Comparison of ENCODE assay signal across 25 cellular contexts in the genomic region with DNA sequence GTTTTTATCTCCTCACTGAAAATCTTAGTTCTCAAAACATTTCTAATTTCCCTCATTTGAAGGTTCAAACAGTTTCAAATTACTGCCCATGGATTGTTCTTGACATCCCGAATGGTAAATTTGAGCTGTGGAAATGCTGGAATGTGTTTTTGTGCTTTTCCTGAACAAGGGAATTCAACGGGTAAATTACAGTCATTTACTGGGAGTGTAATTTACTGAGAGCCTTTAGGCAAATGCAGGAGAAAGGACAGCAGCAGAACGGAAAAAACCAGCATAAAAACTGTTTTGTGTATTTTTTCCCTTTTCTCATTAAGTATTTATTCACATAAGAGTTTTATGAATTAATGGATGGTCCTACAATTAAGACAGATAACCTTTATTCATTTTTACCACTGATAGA.
A peak's percentile ranks its signal among the peaks of the same experiment; 100 is the strongest.
DNase-seq lines count a peak whose midpoint lies in the region; ATAC-seq, FAIRE-seq and TF ChIP-seq lines count a peak whose summit lies in the region.
"Had no signal": no experiment of that assay in that cellular context is flagged by ENCODE, and none has a peak within 500 bp of the region (broad histone marks: within the 10 kb centered on the region; RNA-seq: fewer than 3 reads in every experiment).

No MANE protein-coding gene starts in this region.

- H3K27ac Mint-ChIP-seq in mesothelial cell of epicardium: peak overlapping the region; percentile 51
- H3K27ac Mint-ChIP-seq in endothelial cell (ENCODE audit: unreplicated experiment): no peak overlapping the region
- H3K27ac Mint-ChIP-seq: activated CD8-positive, alpha-beta T cell treated with anti-CD3 and anti-CD28 coated beads for 36 hours; activated naive CD4-positive, alpha-beta T cell treated with anti-CD3 and anti-CD28 coated beads, Interleukin-2, amount 50 U/mL, for 72 hours; CD8-positive, alpha-beta T cell; naive thymus-derived CD4-positive, alpha-beta T cell; progenitor cell of endocrine pancreas; T-helper 2 cell treated with Interferon-gamma antibody and Interleukin-4, amounts not matched to agents 5 μg/mL and 100 μg/mL, for 36 hours had no signal

- H3K9me3 Mint-ChIP-seq in mesothelial cell of epicardium (no peaks in the 10 kb centered on the region), endothelial cell (ENCODE audit: unreplicated experiment) (no peaks in the 10 kb centered on the region)
- H3K9me3 Mint-ChIP-seq: activated CD8-positive, alpha-beta T cell treated with anti-CD3 and anti-CD28 coated beads for 36 hours; activated naive CD4-positive, alpha-beta T cell treated with anti-CD3 and anti-CD28 coated beads, Interleukin-2, amount 50 U/mL, for 72 hours; CD8-positive, alpha-beta T cell; naive thymus-derived CD4-positive, alpha-beta T cell; T-helper 2 cell treated with Interferon-gamma antibody and Interleukin-4, amounts not matched to agents 5 μg/mL and 100 μg/mL, for 36 hours had no signal

- TF ChIP-seq POLR2A in H1 (IDR thresholded peaks at IDR 0.05; ENCODE audit: control extremely low read depth in 1 of 2, low read depth in 2 of 2, low read length in 2 of 2) (no peak), upper lobe of left lung (IDR thresholded peaks at IDR 0.05) (no peak), suprapubic skin (IDR thresholded peaks at IDR 0.05) (no peak)

- H4K91ac ChIP-seq in H1 (replicated peaks; ENCODE audit: insufficient read length, low read length): no peak overlapping the region

- TF ChIP-seq EP300 in H1 (IDR thresholded peaks at IDR 0.05; ENCODE audit: borderline replicate concordance in 1 of 2, low read depth in 2 of 2, low read length in 2 of 2) (no peak), upper lobe of left lung (IDR thresholded peaks at IDR 0.05) (no peak), suprapubic skin (IDR thresholded peaks at IDR 0.05) (no peak)

- H3K9ac ChIP-seq in HUES64 (ENCODE audit: low read depth, low read length) (no peak overlapping the region; the same call in 1 of the 2 replicates), H1 (replicated peaks in 1 of 4; ENCODE audit: extremely low read depth in 1 of 4, low read depth in 3 of 4, low read length in 3 of 4) (no peak overlapping the region)

- peaks cover 62% of the 10 kb centered on the region for H3K4me1 Mint-ChIP-seq in mesothelial cell of epicardium
- H3K4me1 Mint-ChIP-seq in endothelial cell (ENCODE audit: unreplicated experiment): peaks cover 7% of the 10 kb centered on the region

- POLR2A ChIA-PET in H1 (lab: Charles Lee; ENCODE audit: partially characterized antibody): interaction anchor here (0.9 kb wide), 1 partner anchor 25 kb away, joined by 3 read pairs; no protein-coding TSS in a partner anchor

- H3K18ac ChIP-seq in H1 (ENCODE audit: extremely low read depth, low read length): no peak overlapping the region

- H3K79me1 ChIP-seq in H1 (ENCODE audit: low read depth, low read length): no peaks in the 10 kb centered on the region

- no peak for TF ChIP-seq RAD21 in H1 (IDR thresholded peaks at IDR 0.05 in 1 of 2, conservative IDR thresholded peaks at IDR 0.05 in 1 of 2; ENCODE audit: low read depth in 2 of 2, low read length in 2 of 2)

- no peak overlapping the region for H2BK120ac ChIP-seq in H1 (replicated peaks; ENCODE audit: low read depth, low read length)

- H2BK15ac ChIP-seq in H1 (ENCODE audit: low read length): no peak overlapping the region

- no peak for FAIRE-seq in H1 (lab: Jason Lieb, UNC)

- DNase-seq in EH (ENCODE audit: low read depth) (peak; percentile 32), H1 (ENCODE audit: low read depth in 1 of 2, low spot score in 2 of 2) (no peak), mesothelial cell of epicardium (ENCODE audit: low spot score in 2 of 2, unreplicated experiment in 2 of 2) (no peak), upper lobe of left lung (no peak), suprapubic skin (ENCODE audit: low spot score in 2 of 2) (no peak), NK-92 (lab: John Stamatoyannopoulos, UW; ENCODE audit: unreplicated experiment) (no peak), endothelial cell (ENCODE audit: low spot score) (no peak)
- DNase-seq: activated CD4-positive, CD25-positive, alpha-beta regulatory T cell; activated CD8-positive, alpha-beta T cell treated with anti-CD3 and anti-CD28 coated beads for 36 hours; activated T-cell treated with anti-CD3 and anti-CD28 coated beads, Interleukin-2, amount 50 U/mL, for 48 hours; body of pancreas; CD8-positive, alpha-beta T cell; cortex of kidney; Karpas-422; naive thymus-derived CD4-positive, alpha-beta T cell; NCI-H187; stimulated activated CD4-positive, alpha-beta T cell treated with anti-CD3 and anti-CD28 coated beads, Interleukin-4, amount 100 ng/mL, for 1 hour had no signal

- H3K9me3 ChIP-seq in HUES64 (ENCODE audit: insufficient read depth, low read depth, low read length) (no peaks in the 10 kb centered on the region), H1 (ENCODE audit: insufficient read depth in 2 of 2, low read depth in 1 of 2, low read length in 1 of 2) (no peaks in the 10 kb centered on the region), upper lobe of left lung (no peaks in the 10 kb centered on the region), suprapubic skin (no peaks in the 10 kb centered on the region)
- H3K9me3 ChIP-seq: body of pancreas, SJCRH30 had no signal

- H3K23me2 ChIP-seq in H1 (ENCODE audit: low read depth, low read length): peaks cover 2% of the 10 kb centered on the region; the same call in 1 of the 2 replicates

- H3K14ac ChIP-seq in H1 (ENCODE audit: insufficient read length): no peak overlapping the region

- no peak overlapping the region for H2BK5ac ChIP-seq in H1 (ENCODE audit: low read depth, low read length)

- no peak overlapping the region for H3K4me3 ChIP-seq in HUES64 (ENCODE audit: low read length)
- no peak overlapping the region for H3K4me3 ChIP-seq in H1 (ENCODE audit: extremely low read depth in 1 of 4, insufficient read depth in 2 of 4, low read depth in 3 of 4, low read length in 4 of 4)
- H3K4me3 ChIP-seq in upper lobe of left lung: no peak overlapping the region
- no peak overlapping the region for H3K4me3 ChIP-seq in suprapubic skin
- H3K4me3 ChIP-seq: body of pancreas, SJCRH30, skin epidermis had no signal

- peaks cover 0 to 71% of the 10 kb centered on the region in 2 experiments; a peak in 2 of 4 replicates for H3K79me2 ChIP-seq in H1 (ENCODE audit: control insufficient read depth in 1 of 2, insufficient read depth in 2 of 2, low read length in 2 of 2)

- H2BK20ac ChIP-seq in H1 (ENCODE audit: low read length): no peak overlapping the region

- H3K56ac ChIP-seq in H1 (replicated peaks; ENCODE audit: insufficient read length, low read depth, low read length): no peak overlapping the region

- H3K36me3 Mint-ChIP-seq in mesothelial cell of epicardium: no peaks in the 10 kb centered on the region
- no peaks in the 10 kb centered on the region for H3K36me3 Mint-ChIP-seq in endothelial cell (ENCODE audit: low read depth, unreplicated experiment)
- H3K36me3 Mint-ChIP-seq: activated naive CD4-positive, alpha-beta T cell treated with anti-CD3 and anti-CD28 coated beads, Interleukin-2, amount 50 U/mL, for 72 hours; CD8-positive, alpha-beta T cell had no signal

- TF ChIP-seq CTCF in H1 (IDR thresholded peaks at IDR 0.05; ENCODE audit: control extremely low read depth in 1 of 3, insufficient read depth in 1 of 3, low read depth in 1 of 3, low read length in 3 of 3) (no peak), mesothelial cell of epicardium (IDR thresholded peaks at IDR 0.05; ENCODE audit: unreplicated experiment) (no peak), upper lobe of left lung (IDR thresholded peaks at IDR 0.05) (no peak), suprapubic skin (IDR thresholded peaks at IDR 0.05) (no peak), endothelial cell (IDR thresholded peaks at IDR 0.05; ENCODE audit: unreplicated experiment) (no peak)

- no peak overlapping the region for H2BK12ac ChIP-seq in H1 (ENCODE audit: low read depth, low read length)

- H2AFZ ChIP-seq in H1 (ENCODE audit: low read length): no peak overlapping the region

- H3K4me3 Mint-ChIP-seq in mesothelial cell of epicardium: no peak overlapping the region
- H3K4me3 Mint-ChIP-seq in endothelial cell (ENCODE audit: unreplicated experiment): no peak overlapping the region
- H3K4me3 Mint-ChIP-seq: activated CD8-positive, alpha-beta T cell treated with anti-CD3 and anti-CD28 coated beads for 36 hours; CD8-positive, alpha-beta T cell; naive thymus-derived CD4-positive, alpha-beta T cell; T-helper 2 cell treated with Interferon-gamma antibody and Interleukin-4, amounts not matched to agents 5 μg/mL and 100 μg/mL, for 36 hours had no signal

- H3K36me3 ChIP-seq in HUES64 (ENCODE audit: insufficient read depth, low read length): no peaks in the 10 kb centered on the region
- H3K36me3 ChIP-seq in H1 (ENCODE audit: control insufficient read depth in 2 of 4, insufficient read depth in 4 of 4, low read length in 3 of 4): no peaks in the 10 kb centered on the region
- no peaks in the 10 kb centered on the region for H3K36me3 ChIP-seq in upper lobe of left lung
- H3K36me3 ChIP-seq in suprapubic skin: no peaks in the 10 kb centered on the region
- H3K36me3 ChIP-seq: SJCRH30 had no signal

- H4K20me1 ChIP-seq in H1 (replicated peaks in 1 of 2; ENCODE audit: control insufficient read depth in 1 of 2, insufficient read depth in 2 of 2, low read length in 2 of 2): peaks cover 0 to 7% of the 10 kb centered on the region in 2 experiments

- H4K5ac ChIP-seq in H1 (ENCODE audit: insufficient read length, low read depth, low read length): peak overlapping the region; percentile 44

- H2AK5ac ChIP-seq in H1 (ENCODE audit: low read depth, low read length): no peak overlapping the region

- H3K27me3 Mint-ChIP-seq in mesothelial cell of epicardium (ENCODE audit: low read depth) (no peaks in the 10 kb centered on the region), endothelial cell (ENCODE audit: unreplicated experiment) (peaks cover 2% of the 10 kb centered on the region)
- H3K27me3 Mint-ChIP-seq: progenitor cell of endocrine pancreas had no signal

- H3K27ac ChIP-seq in HUES64 (ENCODE audit: low read depth, low read length) (peak overlapping the region; percentile 31), H1 (ENCODE audit: low read depth, low read length) (no peak overlapping the region), upper lobe of left lung (no peak overlapping the region), suprapubic skin (no peak overlapping the region)
- H3K27ac ChIP-seq: body of pancreas, epithelial cell of prostate, SJCRH30, skin epidermis had no signal

- H3K4ac ChIP-seq in H1 (replicated peaks; ENCODE audit: insufficient read length, low read depth, low read length): no peak overlapping the region

- H3K4me2 ChIP-seq in H1 (ENCODE audit: insufficient read depth in 1 of 2, low read depth in 2 of 2, low read length in 2 of 2): no peak overlapping the region; a peak in 1 of 4 replicates

- ATAC-seq in upper lobe of left lung (ENCODE audit: low FRiP score in 2 of 2): no peak
- ATAC-seq: activated CD8-positive, alpha-beta T cell treated with anti-CD3 and anti-CD28 coated beads for 36 hours; activated naive CD4-positive, alpha-beta T cell treated with anti-CD3 and anti-CD28 coated beads, Interleukin-2, amount 50 U/mL, for 72 hours; body of pancreas; CD8-positive, alpha-beta T cell; HCT116; naive thymus-derived CD4-positive, alpha-beta T cell had no signal

- CTCF ChIA-PET in H1 (lab: Charles Lee; ENCODE audit: partially characterized antibody): no interaction called here

- H3K4me1 ChIP-seq in HUES64 (ENCODE audit: insufficient read depth, low read length): peaks cover 77% of the 10 kb centered on the region
- H3K4me1 ChIP-seq in H1 (replicated peaks in 1 of 4; ENCODE audit: control insufficient read depth in 3 of 4, insufficient read depth in 4 of 4, low read length in 3 of 4): peaks cover 5 to 27% (median 11%) of the 10 kb centered on the region in 4 experiments
- H3K4me1 ChIP-seq in upper lobe of left lung: peaks cover 7 to 12% (median 12%) of the 10 kb centered on the region in 4 donors
- peaks cover 32% of the 10 kb centered on the region for H3K4me1 ChIP-seq in suprapubic skin

- H4K8ac ChIP-seq in H1 (ENCODE audit: extremely low read depth, insufficient read depth, low read length): no peak overlapping the region

- H3K27me3 ChIP-seq in HUES64 (ENCODE audit: insufficient read depth, low read length) (no peaks in the 10 kb centered on the region), H1 (replicated peaks in 1 of 4; ENCODE audit: control insufficient read depth in 3 of 4, extremely low read depth in 1 of 4, insufficient read depth in 3 of 4, low read length in 3 of 4) (no peaks in the 10 kb centered on the region), upper lobe of left lung (no peaks in the 10 kb centered on the region), suprapubic skin (no peaks in the 10 kb centered on the region)
- H3K27me3 ChIP-seq: body of pancreas, SJCRH30 had no signal

- no peak overlapping the region for H3K23ac ChIP-seq in H1 (ENCODE audit: insufficient read length)

- WGBS in HUES64: 44% methylated on average over 3 of the region's 3 CpGs
- WGBS in H1 (ENCODE audit: extremely low coverage in 1 of 2, insufficient coverage in 1 of 2, insufficient read length in 1 of 2, insufficient replicate concordance in 2 of 2, low coverage in 1 of 2, low lambda C conversion rate in 2 of 2, missing lambda C conversion rate in 1 of 2), 2 experiments: 64% methylated on average over 3 of the region's 3 CpGs; no CpG with 5 or more reads in 1 of the 2 experiments
- whole genome bisulfite sequencing in upper lobe of left lung, 2 donors: 57 to 74% methylated on average over 3 of the region's 3 CpGs
- WGBS in suprapubic skin: 59% methylated on average over 3 of the region's 3 CpGs
